Comparison of ENCODE assay signal across 14 cellular contexts in genomic region chr9:128011071-128011817, GRCh38. TPM values are rescaled to one million over a fixed set of nuclear protein-coding genes. Genes with fewer than 3 reads are reported as not detected.
DNase-seq lines count a peak whose midpoint lies in the region; ATAC-seq and TF ChIP-seq lines count a peak whose summit lies in the region.
"Had no signal": no experiment of that assay in that cellular context is flagged by ENCODE, and none has a peak within 500 bp of the region (broad histone marks: within the 10 kb centered on the region; RNA-seq: fewer than 3 reads in every experiment).

No MANE protein-coding gene starts in this region.

- H3K14ac ChIP-seq in H9 (ENCODE audit: insufficient read depth, low read length), result no peak overlapping the region

- H2BK120ac ChIP-seq in H9 (ENCODE audit: low read depth, low read length, poor library complexity, severe bottlenecking), result no peak overlapping the region

- H3K9me3 Mint-ChIP-seq in H9 (peaks cover 8 to 18% of the 10 kb centered on the region in 2 experiments), chondrocyte (ENCODE audit: low read depth) (peaks cover 4% of the 10 kb centered on the region)

- no peak overlapping the region for H3K4me3 ChIP-seq in DOHH2 (ENCODE audit: low read length)
- H3K4me3 ChIP-seq in Peyer's patch, result no peak overlapping the region
- peak overlapping the region; percentile 15 to 19 for H3K4me3 ChIP-seq in neutrophil (ENCODE audit: low read depth in 1 of 2, low read length in 1 of 2)

- H3K36me3 Mint-ChIP-seq in H9 (ENCODE audit: insufficient read depth in 1 of 3, low read depth in 3 of 3) (peaks cover 5 to 14% (median 7%) of the 10 kb centered on the region in 3 experiments; a peak in 5 of 7 replicates), chondrocyte (ENCODE audit: low read depth) (peaks cover 2% of the 10 kb centered on the region)

- H3F3A ChIP-seq in DOHH2 (ENCODE audit: control insufficient read depth, insufficient read depth), result peaks cover 16% of the 10 kb centered on the region

- TF ChIP-seq CTCF in DOHH2 (IDR thresholded peaks at IDR 0.05; ENCODE audit: low read depth, low read length, poor library complexity, severe bottlenecking) (no peak), Peyer's patch (IDR thresholded peaks at IDR 0.05) (no peak), neutrophil (IDR thresholded peaks at IDR 0.05) (no peak), H9 (conservative IDR thresholded peaks at IDR 0.05) (no peak), chondrocyte (IDR thresholded peaks at IDR 0.05) (no peak)

- no peak for TF ChIP-seq POLR2A in Peyer's patch (IDR thresholded peaks at IDR 0.05)

- peaks cover 51% of the 10 kb centered on the region for H3K4me1 ChIP-seq in DOHH2 (ENCODE audit: control insufficient read depth, low read length)
- H3K4me1 ChIP-seq in Peyer's patch, result peaks cover 0 to 26% (median 17%) of the 10 kb centered on the region in 4 donors
- peaks cover 17 to 21% of the 10 kb centered on the region in 2 experiments for H3K4me1 ChIP-seq in neutrophil (ENCODE audit: control insufficient read depth in 1 of 2, insufficient read depth in 1 of 2, low read depth in 1 of 2, low read length in 1 of 2)
- peaks cover 3% of the 10 kb centered on the region; the same call in 1 of the 2 replicates for H3K4me1 ChIP-seq in H9 (ENCODE audit: insufficient read depth, low read length)

- ATAC-seq in GM18909 (IDR thresholded peaks at IDR 0.05; ENCODE audit: poor library complexity, unreplicated experiment), result no peak

- no peak overlapping the region for H3K4ac ChIP-seq in H9 (ENCODE audit: low read depth, low read length)

- H2BK5ac ChIP-seq in H9 (ENCODE audit: insufficient read length, low read length), result no peak overlapping the region

- no CpG with 5 or more reads among the region's 12 CpGs for WGBS in H9 (ENCODE audit: extremely low coverage, insufficient read length, low lambda C conversion rate)

- H3K4me2 ChIP-seq in DOHH2 (ENCODE audit: low read length) (peak overlapping the region; percentile 45), H9 (ENCODE audit: insufficient read depth, insufficient read length, low read length) (no peak overlapping the region)

- no peaks in the 10 kb centered on the region for H4K20me1 ChIP-seq in DOHH2 (ENCODE audit: control insufficient read depth, insufficient read depth, low read depth, low read length)
- H4K20me1 ChIP-seq in H9 (ENCODE audit: control insufficient read depth, insufficient read depth, insufficient read length), result no peaks in the 10 kb centered on the region

- no peak overlapping the region for H2AK5ac ChIP-seq in H9 (ENCODE audit: insufficient read length, low read length)

- H3K79me2 ChIP-seq in DOHH2 (ENCODE audit: control insufficient read depth, low read length) (peaks cover 6% of the 10 kb centered on the region), H9 (ENCODE audit: insufficient read depth, low read length) (no peaks in the 10 kb centered on the region)

- H3K79me1 ChIP-seq in H9 (ENCODE audit: insufficient read depth, low read depth, low read length, poor library complexity, severe bottlenecking), result no peaks in the 10 kb centered on the region

- H3K18ac ChIP-seq in H9 (ENCODE audit: insufficient read length, low read depth, low read length), result no peak overlapping the region

- peaks cover 11 to 19% of the 10 kb centered on the region in 2 experiments for H3K4me1 Mint-ChIP-seq in H9
- peaks cover 3% of the 10 kb centered on the region for H3K4me1 Mint-ChIP-seq in chondrocyte (ENCODE audit: low read depth)

- no peak overlapping the region for H2BK15ac ChIP-seq in H9 (ENCODE audit: low read depth, low read length)

- H3K23ac ChIP-seq in H9 (ENCODE audit: insufficient read length, low read depth, low read length), result no peak overlapping the region

- no peaks in the 10 kb centered on the region for H3K9me2 ChIP-seq in DOHH2 (replicated peaks; ENCODE audit: control insufficient read depth, low read length)

- H3K27ac ChIP-seq in DOHH2 (ENCODE audit: low read depth, low read length) (no peak overlapping the region), Peyer's patch (peak overlapping the region in 1 of 4 donors; percentile 85), neutrophil (peak overlapping the region; percentile 32), H9 (ENCODE audit: insufficient read length, low read depth, low read length) (no peak overlapping the region)
- H3K27ac ChIP-seq: RWPE1 had no signal

- H3K27ac Mint-ChIP-seq in H9 (no peak overlapping the region), chondrocyte (ENCODE audit: unreplicated experiment) (no peak overlapping the region)

- H3K23me2 ChIP-seq in H9 (ENCODE audit: insufficient read length, low read depth, low read length, poor library complexity, severe bottlenecking), result no peaks in the 10 kb centered on the region

- H2BK12ac ChIP-seq in H9 (ENCODE audit: insufficient read length, low read depth, low read length), result no peak overlapping the region

- H3K36me3 ChIP-seq in DOHH2 (ENCODE audit: control insufficient read depth, low read length) (no peaks in the 10 kb centered on the region), Peyer's patch (no peaks in the 10 kb centered on the region), neutrophil (no peaks in the 10 kb centered on the region)

- no peak overlapping the region for H4K5ac ChIP-seq in H9 (ENCODE audit: insufficient read length, low read depth, low read length)

- H4K91ac ChIP-seq in H9 (ENCODE audit: insufficient read length, low read depth, low read length), result no peak overlapping the region

- no peak overlapping the region for H3K56ac ChIP-seq in H9 (ENCODE audit: insufficient read length, low read depth, low read length)

- no peaks in the 10 kb centered on the region for H3K27me3 ChIP-seq in DOHH2 (ENCODE audit: control insufficient read depth, low read length)
- H3K27me3 ChIP-seq in Peyer's patch, result no peaks in the 10 kb centered on the region
- peaks cover 10% of the 10 kb centered on the region for H3K27me3 ChIP-seq in neutrophil
- H3K27me3 ChIP-seq in H9 (ENCODE audit: insufficient read depth, low read length), result no peaks in the 10 kb centered on the region

- H3K27me3 Mint-ChIP-seq in H9 (ENCODE audit: low read depth) (no peaks in the 10 kb centered on the region), chondrocyte (ENCODE audit: low read depth) (no peaks in the 10 kb centered on the region)

- DNase-seq in Peyer's patch, result peak in 2 of 3 donors; percentile 73
- DNase-seq in glomerular endothelial cell (ENCODE audit: extremely low read depth, low read depth, low spot score), result peak; percentile 67
- DNase-seq in H9, result no peak
- DNase-seq in NCI-H526 (lab: John Stamatoyannopoulos, UW), result no peak
- no peak for DNase-seq in chondrocyte (ENCODE audit: low spot score)
- DNase-seq: activated CD4-positive, alpha-beta T cell treated with anti-CD3 and anti-CD28 coated beads for 1 hour; activated effector memory CD4-positive, alpha-beta T cell treated with Interleukin-2 at 50 U/mL for 16 hours; DMS153; left cardiac atrium; NCI-H2171 had no signal

- no peak overlapping the region for H2BK20ac ChIP-seq in H9 (ENCODE audit: low read depth, low read length, poor library complexity, severe bottlenecking)

- H2AFZ ChIP-seq in H9 (ENCODE audit: low read length), result no peak overlapping the region

- H3K9ac ChIP-seq in H9 (ENCODE audit: extremely low read depth, insufficient read length, low read length), result no peak overlapping the region

- no peak overlapping the region for H3T11ph ChIP-seq in H9 (ENCODE audit: low read length)

- H3K4me3 Mint-ChIP-seq in H9 (peak overlapping the region in 1 of 2 experiments; percentile 18; a peak in 2 of 5 replicates), chondrocyte (ENCODE audit: unreplicated experiment) (no peak overlapping the region)

- H3K9me3 ChIP-seq in DOHH2 (ENCODE audit: control insufficient read depth, insufficient read depth, low read length) (no peaks in the 10 kb centered on the region), Peyer's patch (no peaks in the 10 kb centered on the region), neutrophil (no peaks in the 10 kb centered on the region), H9 (ENCODE audit: control insufficient read depth, low read depth, low read length) (no peaks in the 10 kb centered on the region)

- no peak overlapping the region for H4K8ac ChIP-seq in H9 (replicated peaks; ENCODE audit: insufficient read length, low read depth, low read length)

RNA-seq across cellular contexts. Expression of gene EEIG1, which starts 30.5 kb away (rescaled TPM):
- total RNA-seq in Peyer's patch, result 100 to 1,000 TPM in 3 of 4 donors, 10 to 100 TPM in 1; 71.8 to 219 (median 122) TPM
- 29.6 TPM in 2 replicates for total RNA-seq in glomerular endothelial cell
- total RNA-seq in H9 (2021), result 52.3 and 59.5 TPM in 2 replicates
- total RNA-seq in chondrocyte, result 39.4 to 63.0 TPM (median 61.8 TPM) in 3 replicates

RNA-seq across cellular contexts. Expression of gene NAIF1, which starts 55.9 kb away (rescaled TPM):
- total RNA-seq in Peyer's patch (10 to 100 TPM in 2 of 4 donors, 1 to 10 TPM in 2; 7.4 to 26.1 (median 11.8) TPM), glomerular endothelial cell (6.8 and 8.4 TPM in 2 replicates), H9 (2021) (6.3 TPM in 2 replicates), chondrocyte (6.8 to 8.8 TPM (median 7.8 TPM) in 3 replicates)

RNA-seq across cellular contexts. Expression of gene SLC25A25, which starts 56.8 kb away (rescaled TPM):
- 10 to 100 TPM; 18.2 to 44.1 (median 28.2) TPM for total RNA-seq in Peyer's patch
- total RNA-seq in glomerular endothelial cell, result 16.1 and 24.1 TPM in 2 replicates
- 16.0 and 16.9 TPM in 2 replicates for total RNA-seq in H9 (2021)
- total RNA-seq in chondrocyte, result 10.6 to 17.6 TPM (median 15.8 TPM) in 3 replicates

Comparison
In these comparisons a context has a peak if more than half of its experiments do, and no peak if none do; other contexts are left out.
1. H3K4me3 ChIP-seq: peak in neutrophil (2 of 2); none in DOHH2 (single experiment) and Peyer's patch (0 of 4).
2. DNase-seq: peak in Peyer's patch (2 of 3) and glomerular endothelial cell (single experiment); none in H9 (single experiment), NCI-H526 (0 of 2) and chondrocyte (single experiment).